ENCODE assay signal across 8 cellular contexts in the genomic region with DNA sequence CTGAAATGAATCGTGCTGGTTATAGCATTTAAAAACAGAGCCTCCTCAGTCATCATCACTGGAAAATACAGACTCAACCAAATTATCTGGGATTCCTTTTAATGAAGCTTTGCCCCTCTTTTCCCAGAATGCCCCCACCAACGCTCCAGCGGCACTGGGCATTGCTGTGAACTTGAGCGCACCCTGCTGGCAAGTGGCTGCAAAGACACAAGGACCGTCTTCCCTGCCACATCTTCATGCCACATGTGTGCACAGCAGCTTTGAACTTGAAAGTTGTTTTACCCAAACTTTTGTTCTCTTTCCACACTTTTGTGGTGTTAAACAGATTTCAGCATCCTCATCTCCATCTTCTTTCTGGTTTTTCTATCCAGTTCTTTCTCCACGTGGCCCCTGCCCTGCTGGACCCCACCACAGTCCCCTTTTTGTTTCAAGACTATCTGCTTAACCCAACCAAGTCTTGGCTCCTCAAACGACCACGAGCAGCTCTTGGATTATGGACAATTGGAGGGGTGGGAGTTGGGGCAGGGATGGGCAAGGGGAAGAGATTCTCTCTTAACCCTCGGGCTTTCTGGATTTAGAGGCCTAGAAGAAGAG. TPM values are rescaled to one million over a fixed set of nuclear protein-coding genes. Genes with fewer than 3 reads are reported as not detected.
A peak's percentile ranks its signal among the peaks of the same experiment; 100 is the strongest.
DNase-seq lines count a peak whose midpoint lies in the region; ATAC-seq and TF ChIP-seq lines count a peak whose summit lies in the region.

No MANE protein-coding gene starts in this region.

- DNase-seq in CD14-positive monocyte (ENCODE audit: low spot score) (no peak), HL-60 (ENCODE audit: low read depth in 1 of 2, low spot score in 1 of 2) (peak; percentile 6 to 29), SJCRH30 (peak; percentile 42 to 76), amygdala (lab: John Stamatoyannopoulos, UW) (peak in 38 of 56 donors; percentile 4 to 71 (median 24)), hypothalamus (lab: John Stamatoyannopoulos, UW) (peak in 37 of 51 donors; percentile 7 to 74 (median 41)), AML-193 (lab: John Stamatoyannopoulos, UW) (no peak)
- DNase-seq in stimulated activated CD4-positive, alpha-beta T cell treated with anti-CD3 and anti-CD28 coated beads, Interleukin-1b, Interleukin-23, amount 100 ng/mL, for 24 hours (ENCODE audit: low read depth in 4 of 4, low spot score in 1 of 4): peak; percentile 24 to 37 (median 28)

- H3K4me3 ChIP-seq in HL-60 (replicated peaks; ENCODE audit: insufficient read depth, low read length) (no peak overlapping the region), SJCRH30 (no peak overlapping the region)

- H3K27ac Mint-ChIP-seq in CD14-positive monocyte: no peak overlapping the region

- H3K9me3 Mint-ChIP-seq in CD14-positive monocyte: peaks cover 0 to 13% (median 0%) of the 10 kb centered on the region in 7 donors

- peak; percentile 95 for TF ChIP-seq CTCF in CD14-positive monocyte (IDR thresholded peaks at IDR 0.05)
- peak; percentile 82 for TF ChIP-seq CTCF in HL-60 (IDR thresholded peaks at IDR 0.05; ENCODE audit: insufficient read depth, low read length)

- no peaks in the 10 kb centered on the region for H3K9me3 ChIP-seq in SJCRH30 (replicated peaks)

- H3K36me3 ChIP-seq in SJCRH30: no peaks in the 10 kb centered on the region

- H3K4me1 Mint-ChIP-seq in CD14-positive monocyte: peaks cover 21% of the 10 kb centered on the region

- no peaks in the 10 kb centered on the region for H3K36me3 Mint-ChIP-seq in CD14-positive monocyte

- H3K4me3 Mint-ChIP-seq in CD14-positive monocyte: peak overlapping the region in 1 of 2 donors; percentile 57

- ATAC-seq in GM18868 (IDR thresholded peaks at IDR 0.05; ENCODE audit: unreplicated experiment): peak; percentile 74

- H3K4me1 ChIP-seq in SJCRH30: no peaks in the 10 kb centered on the region

- H3K27me3 ChIP-seq in HL-60 (ENCODE audit: insufficient read depth, poor library complexity, severe bottlenecking) (peaks cover 17% of the 10 kb centered on the region), SJCRH30 (no peaks in the 10 kb centered on the region)

- peaks cover 58 to 94% (median 84%) of the 10 kb centered on the region in 3 donors for H3K27me3 Mint-ChIP-seq in CD14-positive monocyte (ENCODE audit: low read depth in 3 of 3)

- H3K27ac ChIP-seq in HL-60 (replicated peaks) (no peak overlapping the region), SJCRH30 (no peak overlapping the region)

- intact Hi-C loops in CD14-positive monocyte (cut with micrococcal nuclease): no loop called here

RNA-seq across cellular contexts. Expression of a gene that starts 12.8 kb away (rescaled TPM):
- not detected for polyA plus RNA-seq in CD14-positive monocyte
- not detected in 2 replicates for total RNA-seq in SJCRH30 (2014; rRNA removed; shearing (Covaris generic))

Comparison
In these comparisons a context has a peak if more than half of its experiments do, and no peak if none do; other contexts are left out.
1. DNase-seq: peak in HL-60 (2 of 2), SJCRH30 (2 of 2), amygdala (38 of 56), hypothalamus (37 of 51) and stimulated activated CD4-positive, alpha-beta T cell treated with anti-CD3 and anti-CD28 coated beads, Interleukin-1b, Interleukin-23, amount 100 ng/mL, for 24 hours (4 of 4); none in CD14-positive monocyte (single experiment) and AML-193 (0 of 2).